In the genomic region with DNA sequence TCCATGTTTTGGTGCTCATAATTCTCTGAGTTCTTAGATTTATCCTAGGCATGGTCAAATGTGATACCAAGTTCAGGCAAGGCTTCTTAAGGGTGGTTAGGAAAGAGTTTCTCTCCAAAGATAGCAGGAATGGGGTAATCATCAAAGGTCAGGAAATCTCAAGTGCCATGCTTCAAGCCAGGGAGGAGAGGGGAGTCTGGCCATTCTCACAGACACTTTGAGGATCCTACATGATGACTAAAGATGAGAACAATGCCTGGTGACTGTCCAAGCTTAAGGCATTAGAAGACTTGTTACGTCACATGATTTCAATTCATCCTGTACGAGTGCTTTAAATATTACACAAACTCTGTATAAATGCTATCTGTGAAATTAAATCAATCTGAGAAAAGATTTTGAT, we compare ENCODE assay signal across 24 cellular contexts. TPM values are rescaled to one million over a fixed set of nuclear protein-coding genes. Genes with fewer than 3 reads are reported as not detected.
DNase-seq lines count a peak whose midpoint lies in the region; TF ChIP-seq lines count a peak whose summit lies in the region.
"Had no signal": no experiment of that assay in that cellular context is flagged by ENCODE, and none has a peak within 500 bp of the region (broad histone marks: within the 10 kb centered on the region; RNA-seq: fewer than 3 reads in every experiment).

No MANE protein-coding gene starts in this region.

- no peaks in the 10 kb centered on the region for H3K9me3 ChIP-seq in smooth muscle cell (replicated peaks; ENCODE audit: low read depth)
- no peaks in the 10 kb centered on the region for H3K9me3 ChIP-seq in endodermal cell (ENCODE audit: control insufficient read depth, low read length)
- H3K9me3 ChIP-seq: Caco-2 had no signal

- 15% methylated on average over 2 of the region's 2 CpGs for WGBS in smooth muscle cell (ENCODE audit: low lambda C conversion rate)
- 88 to 100% methylated on average over 1 to 2 of the region's 2 CpGs for WGBS in endodermal cell (ENCODE audit: insufficient coverage in 1 of 2, insufficient read length in 1 of 2), 2 experiments

- peak; percentile 45 for DNase-seq in HT1080 (ENCODE audit: low read depth)
- DNase-seq in amniotic epithelial cell (ENCODE audit: low read depth) = peak; percentile 2
- DNase-seq in islet precursor cell = peak; percentile 81
- DNase-seq in smooth muscle cell (lab: John Stamatoyannopoulos, UW; ENCODE audit: unreplicated experiment) = no peak
- DNase-seq in NCI-H2171 treated with DMSO at 0.1 percent for 48 hours (lab: John Stamatoyannopoulos, UW) = no peak
- DNase-seq in NCI-H748 (lab: John Stamatoyannopoulos, UW; ENCODE audit: unreplicated experiment) = no peak
- no peak for DNase-seq in endodermal cell
- DNase-seq: C1 segment of cervical spinal cord; Caco-2; CD4-positive, alpha-beta memory T cell; GDM1; HCEC 1CT; NCI-H1092; NCI-H1417 treated with DMSO at 0.1 percent for 48 hours; NCI-H187 treated with DMSO at 0.1 percent for 48 hours; NCI-H524; NCI-H774; PC-9; SHP77 had no signal

- H3K36me3 Mint-ChIP-seq in endodermal cell (ENCODE audit: low read depth) = no peaks in the 10 kb centered on the region
- H3K36me3 Mint-ChIP-seq: CD4-positive, alpha-beta memory T cell had no signal

- no peak overlapping the region for H3K27ac Mint-ChIP-seq in endodermal cell
- H3K27ac Mint-ChIP-seq: CD4-positive, alpha-beta memory T cell had no signal

- H3F3A ChIP-seq in smooth muscle cell (ENCODE audit: low read depth) = no peaks in the 10 kb centered on the region

- H3K36me3 ChIP-seq in smooth muscle cell (ENCODE audit: low read depth) (no peaks in the 10 kb centered on the region), endodermal cell (ENCODE audit: control insufficient read depth, insufficient read depth, low read length) (no peaks in the 10 kb centered on the region)

- no peaks in the 10 kb centered on the region for H3K4me1 ChIP-seq in smooth muscle cell (ENCODE audit: low read depth)
- H3K4me1 ChIP-seq in endodermal cell (ENCODE audit: control insufficient read depth, insufficient read depth, low read length) = peaks cover 2% of the 10 kb centered on the region
- H3K4me1 ChIP-seq: Caco-2 had no signal

- H3K9me3 Mint-ChIP-seq in endodermal cell = no peaks in the 10 kb centered on the region

- H2AFZ ChIP-seq in smooth muscle cell (ENCODE audit: low read depth) = no peak overlapping the region
- H2AFZ ChIP-seq: PC-9 had no signal

- no peak overlapping the region for H3K4me3 ChIP-seq in smooth muscle cell
- no peak overlapping the region for H3K4me3 ChIP-seq in endodermal cell (ENCODE audit: low read length)
- H3K4me3 ChIP-seq: GM12878, PC-9 had no signal

- H3K9ac ChIP-seq in smooth muscle cell (ENCODE audit: low read depth) (no peak overlapping the region), endodermal cell (ENCODE audit: extremely low read depth, low read length, poor library complexity, severe bottlenecking) (no peak overlapping the region)

- H3K27ac ChIP-seq in smooth muscle cell (ENCODE audit: low read depth) = peak overlapping the region; percentile 28
- H3K27ac ChIP-seq in endodermal cell (ENCODE audit: low read depth, low read length) = no peak overlapping the region
- H3K27ac ChIP-seq: PC-9, RWPE1 had no signal

- no peaks in the 10 kb centered on the region for H3K27me3 ChIP-seq in smooth muscle cell (ENCODE audit: low read depth)
- H3K27me3 ChIP-seq in endodermal cell (ENCODE audit: control insufficient read depth, insufficient read depth, low read length, poor library complexity, severe bottlenecking) = no peaks in the 10 kb centered on the region

- H3K79me2 ChIP-seq in smooth muscle cell (ENCODE audit: low read depth) = no peaks in the 10 kb centered on the region

- no peaks in the 10 kb centered on the region for H3K27me3 Mint-ChIP-seq in endodermal cell (ENCODE audit: insufficient read depth)
- H3K27me3 Mint-ChIP-seq: CD4-positive, alpha-beta memory T cell had no signal

- H4K20me1 ChIP-seq in smooth muscle cell (ENCODE audit: low read depth) = no peaks in the 10 kb centered on the region

- peaks cover 12% of the 10 kb centered on the region for H3K4me1 Mint-ChIP-seq in endodermal cell
- H3K4me1 Mint-ChIP-seq: CD4-positive, alpha-beta memory T cell had no signal

- no peak overlapping the region for H3K4me3 Mint-ChIP-seq in endodermal cell
- H3K4me3 Mint-ChIP-seq: CD4-positive, alpha-beta memory T cell had no signal

- no peak for TF ChIP-seq CTCF in smooth muscle cell (IDR thresholded peaks at IDR 0.05; ENCODE audit: borderline replicate concordance, insufficient read depth, poor library complexity, severe bottlenecking)
- TF ChIP-seq CTCF in endodermal cell (conservative IDR thresholded peaks at IDR 0.05) = no peak

- no peak overlapping the region for H3K4me2 ChIP-seq in smooth muscle cell
- H3K4me2 ChIP-seq: PC-9 had no signal

RNA-seq across cellular contexts. Expression of a gene that starts 59.4 kb away (rescaled TPM):
- not detected in 2 replicates for total RNA-seq in HT1080 (2014; rRNA removed; shearing (Covaris generic))
- polyA plus RNA-seq in HT1080 (2015; cell fraction: cytosol; rRNA removed) = not detected in 2 replicates
- polyA plus RNA-seq in HT1080 (2015; cell fraction: nucleus; rRNA removed) = not detected in 2 replicates
- total RNA-seq in smooth muscle cell (not detected in 2 replicates), endodermal cell (not detected)
- polyA plus RNA-seq in smooth muscle cell = not detected in 2 replicates
- not detected for polyA plus RNA-seq in endodermal cell (2013, experiment 1 of 2)
- polyA plus RNA-seq in endodermal cell (2013, experiment 2 of 2) = not detected
- total RNA-seq: A673; Caco-2; CD4-positive, alpha-beta memory T cell; GM12878; H1; PC-9; SK-MEL-5 had no signal
- polyA plus RNA-seq: CD4-positive, alpha-beta memory T cell; GM12878; H1 had no signal

Comparison
In these comparisons a context has a peak if more than half of its experiments do, and no peak if none do; other contexts are left out.
1. DNase-seq: peak in HT1080 (single experiment), amniotic epithelial cell (single experiment) and islet precursor cell (single experiment); none in smooth muscle cell (single experiment), NCI-H2171 treated with DMSO at 0.1 percent for 48 hours (single experiment), NCI-H748 (single experiment) and endodermal cell (single experiment).